28 cellular contexts compared by ENCODE assay signal in the genomic region with DNA sequence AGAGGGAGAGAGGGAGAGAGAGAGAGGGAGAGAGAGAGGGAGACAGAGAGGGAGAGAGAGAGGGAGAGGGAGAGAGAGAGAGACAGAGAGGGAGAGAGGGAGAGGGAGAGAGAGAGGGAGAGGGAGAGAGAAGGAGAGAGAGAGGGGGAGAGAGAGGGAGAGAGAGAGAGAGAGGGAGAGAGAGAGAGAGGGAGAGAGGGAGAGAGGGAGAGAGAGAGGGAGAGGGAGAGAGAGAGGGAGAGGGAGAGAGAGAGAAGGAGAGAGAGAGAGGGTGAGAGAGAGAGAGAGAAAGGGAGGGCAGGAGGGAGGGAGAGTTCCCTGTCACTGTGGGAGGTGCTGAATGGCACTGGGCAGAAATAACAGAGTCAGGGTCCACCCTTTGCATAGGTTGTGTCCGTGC. TPM values are rescaled to one million over a fixed set of nuclear protein-coding genes. Genes with fewer than 3 reads are reported as not detected.
DNase-seq lines count a peak whose midpoint lies in the region; ATAC-seq and TF ChIP-seq lines count a peak whose summit lies in the region.
"Had no signal": no experiment of that assay in that cellular context is flagged by ENCODE, and none has a peak within 500 bp of the region (broad histone marks: within the 10 kb centered on the region; RNA-seq: fewer than 3 reads in every experiment).

No MANE protein-coding gene starts in this region.

- H3K4me1 ChIP-seq in cardiac muscle cell (ENCODE audit: low read depth), result peaks cover 35% of the 10 kb centered on the region
- peaks cover 7 to 21% (median 9%) of the 10 kb centered on the region in 4 donors for H3K4me1 ChIP-seq in transverse colon
- no peaks in the 10 kb centered on the region; the same call in 1 of the 2 replicates for H3K4me1 ChIP-seq in H9 (ENCODE audit: insufficient read depth, low read length)

- H2BK12ac ChIP-seq in H9 (ENCODE audit: insufficient read length, low read depth, low read length), result no peak overlapping the region

- no peak overlapping the region for H2BK5ac ChIP-seq in H9 (ENCODE audit: insufficient read length, low read length)

- no peak overlapping the region for H2BK15ac ChIP-seq in H9 (ENCODE audit: low read depth, low read length)

- H3K27ac ChIP-seq in cardiac muscle cell (peak overlapping the region; percentile 30), transverse colon (peak overlapping the region; percentile 32 to 62 (median 48)), H9 (ENCODE audit: insufficient read length, low read depth, low read length) (no peak overlapping the region)
- H3K27ac ChIP-seq: 22Rv1, gastrocnemius medialis had no signal

- no peak overlapping the region for H3K56ac ChIP-seq in H9 (ENCODE audit: insufficient read length, low read depth, low read length)

- H3K23ac ChIP-seq in H9 (ENCODE audit: insufficient read length, low read depth, low read length), result no peak overlapping the region

- H3K36me3 Mint-ChIP-seq in activated naive CD8-positive, alpha-beta T cell treated with anti-CD3 and anti-CD28 coated beads, Interleukin-2, amount 10 ng/mL, durations not matched to agents 7 days and 5 days, result no peaks in the 10 kb centered on the region
- no peaks in the 10 kb centered on the region for H3K36me3 Mint-ChIP-seq in activated naive CD8-positive, alpha-beta T cell treated with anti-CD3 and anti-CD28 coated beads for 36 hours
- H3K36me3 Mint-ChIP-seq in nephron (ENCODE audit: low read depth) (no peaks in the 10 kb centered on the region), H9 (ENCODE audit: insufficient read depth in 1 of 3, low read depth in 3 of 3) (peaks cover 0 to 3% (median 0%) of the 10 kb centered on the region in 3 experiments; a peak in 2 of 7 replicates)
- H3K36me3 Mint-ChIP-seq: memory B cell, naive B cell had no signal

- no peak for TF ChIP-seq EP300 in transverse colon (IDR thresholded peaks at IDR 0.05; ENCODE audit: low read depth)

- H4K5ac ChIP-seq in H9 (ENCODE audit: insufficient read length, low read depth, low read length), result no peak overlapping the region

- no peaks in the 10 kb centered on the region for H3K4me1 Mint-ChIP-seq in activated naive CD8-positive, alpha-beta T cell treated with anti-CD3 and anti-CD28 coated beads, Interleukin-2, amount 10 ng/mL, durations not matched to agents 7 days and 5 days
- peaks cover 5% of the 10 kb centered on the region for H3K4me1 Mint-ChIP-seq in activated naive CD8-positive, alpha-beta T cell treated with anti-CD3 and anti-CD28 coated beads for 36 hours
- H3K4me1 Mint-ChIP-seq in nephron (peaks cover 38% of the 10 kb centered on the region), H9 (peaks cover 11 to 22% of the 10 kb centered on the region in 2 experiments)

- H3K4ac ChIP-seq in H9 (ENCODE audit: low read depth, low read length), result no peak overlapping the region

- WGBS in transverse colon (ENCODE audit: low coverage in 1 of 2), 2 donors, result 92% methylated on average over 1 of the region's 1 CpG; no CpG with 5 or more reads in 1 of the 2 donors
- WGBS in H9 (ENCODE audit: extremely low coverage, insufficient read length, low lambda C conversion rate), result no CpG with 5 or more reads among the region's 1 CpG

- no peak overlapping the region for H4K91ac ChIP-seq in H9 (ENCODE audit: insufficient read length, low read depth, low read length)

- no peak overlapping the region for H3K9ac ChIP-seq in H9 (ENCODE audit: extremely low read depth, insufficient read length, low read length)

- no peaks in the 10 kb centered on the region for H3K79me2 ChIP-seq in H9 (ENCODE audit: insufficient read depth, low read length)

- TF ChIP-seq POLR2A in transverse colon (IDR thresholded peaks at IDR 0.05), result no peak

- no peak overlapping the region for H3T11ph ChIP-seq in H9 (ENCODE audit: low read length)

- no peak for ATAC-seq in activated naive CD8-positive, alpha-beta T cell treated with anti-CD3 and anti-CD28 coated beads, Interleukin-2, amount 10 ng/mL, durations not matched to agents 7 days and 5 days (ENCODE audit: low read depth)
- ATAC-seq in GM19397 (IDR thresholded peaks at IDR 0.05; ENCODE audit: unreplicated experiment) (no peak), GM21423 (IDR thresholded peaks at IDR 0.05; ENCODE audit: unreplicated experiment) (no peak)
- ATAC-seq: activated CD8-positive, alpha-beta T cell treated with anti-CD3 and anti-CD28 coated beads for 36 hours; gastrocnemius medialis; stimulated activated naive CD8-positive, alpha-beta T cell treated with anti-CD3 and anti-CD28 coated beads, Interleukin-15, Interleukin-2, amounts not matched to agents 100 U/mL and 50 U/mL, for 24 hours had no signal

- in situ Hi-C loops in transverse colon (cut with MboI; ENCODE audit: low pct_ligation_motif_present in 1 of 4, low pct_unique_long_range_greater_than_20kb in 1 of 4, low sequenced_read_pairs in 3 of 4), result no loop called here

- H3K79me1 ChIP-seq in H9 (ENCODE audit: insufficient read depth, low read depth, low read length, poor library complexity, severe bottlenecking), result no peaks in the 10 kb centered on the region

- H3K4me3 ChIP-seq in cardiac muscle cell, result no peak overlapping the region
- H3K4me3 ChIP-seq in transverse colon, result no peak overlapping the region
- H3K4me3 ChIP-seq: gastrocnemius medialis, tibial artery had no signal

- no peak overlapping the region for H3K4me3 Mint-ChIP-seq in activated naive CD8-positive, alpha-beta T cell treated with anti-CD3 and anti-CD28 coated beads, Interleukin-2, amount 10 ng/mL, durations not matched to agents 7 days and 5 days
- H3K4me3 Mint-ChIP-seq in activated naive CD8-positive, alpha-beta T cell treated with anti-CD3 and anti-CD28 coated beads for 36 hours, result no peak overlapping the region
- H3K4me3 Mint-ChIP-seq in nephron (peak overlapping the region in 1 of 3 experiments; percentile 35), H9 (no peak overlapping the region)
- H3K4me3 Mint-ChIP-seq: activated CD8-positive, alpha-beta T cell treated with anti-CD3 and anti-CD28 coated beads for 36 hours; memory B cell had no signal

- no peak for DNase-seq in activated naive CD8-positive, alpha-beta T cell treated with anti-CD3 and anti-CD28 coated beads, Interleukin-2, amount 10 ng/mL, durations not matched to agents 7 days and 5 days
- no peak for DNase-seq in activated naive CD8-positive, alpha-beta T cell treated with anti-CD3 and anti-CD28 coated beads for 36 hours
- DNase-seq in cardiac muscle cell (ENCODE audit: low read depth in 1 of 2, low spot score in 1 of 2) (peak; percentile 30 to 34), transverse colon (no peak), H9 (no peak)
- DNase-seq: activated CD8-positive, alpha-beta T cell treated with anti-CD3 and anti-CD28 coated beads for 36 hours; activated gamma-delta T cell; DMS79; gastrocnemius medialis; Karpas-422; naive B cell; NCI-H187; NCI-H774; OCI-M1; small intestine; stimulated activated CD4-positive, alpha-beta T cell treated with anti-CD3 and anti-CD28 coated beads, Interleukin-2, amount 100 ng/mL, for 48 hours; stimulated activated naive CD8-positive, alpha-beta T cell treated with anti-CD3 and anti-CD28 coated beads, Interleukin-15, Interleukin-2, amounts not matched to agents 100 U/mL and 50 U/mL, for 24 hours; tibial artery had no signal

- no peak overlapping the region for H4K8ac ChIP-seq in H9 (replicated peaks; ENCODE audit: insufficient read length, low read depth, low read length)

- no peaks in the 10 kb centered on the region for H4K20me1 ChIP-seq in H9 (ENCODE audit: control insufficient read depth, insufficient read depth, insufficient read length)

- intact Hi-C loops in transverse colon (cut with DNase I; ENCODE audit: low total_unique reads), result no loop called here

- peaks cover 3% of the 10 kb centered on the region for H3K27me3 Mint-ChIP-seq in activated naive CD8-positive, alpha-beta T cell treated with anti-CD3 and anti-CD28 coated beads, Interleukin-2, amount 10 ng/mL, durations not matched to agents 7 days and 5 days
- no peaks in the 10 kb centered on the region for H3K27me3 Mint-ChIP-seq in activated naive CD8-positive, alpha-beta T cell treated with anti-CD3 and anti-CD28 coated beads for 36 hours
- H3K27me3 Mint-ChIP-seq in nephron (ENCODE audit: low read depth) (peaks cover 15% of the 10 kb centered on the region), H9 (ENCODE audit: low read depth) (peaks cover 13% of the 10 kb centered on the region)
- H3K27me3 Mint-ChIP-seq: activated CD8-positive, alpha-beta T cell treated with anti-CD3 and anti-CD28 coated beads for 36 hours had no signal

- H3K9me3 Mint-ChIP-seq in activated naive CD8-positive, alpha-beta T cell treated with anti-CD3 and anti-CD28 coated beads, Interleukin-2, amount 10 ng/mL, durations not matched to agents 7 days and 5 days, result no peaks in the 10 kb centered on the region
- no peaks in the 10 kb centered on the region for H3K9me3 Mint-ChIP-seq in activated naive CD8-positive, alpha-beta T cell treated with anti-CD3 and anti-CD28 coated beads for 36 hours
- no peaks in the 10 kb centered on the region for H3K9me3 Mint-ChIP-seq in nephron
- no peaks in the 10 kb centered on the region for H3K9me3 Mint-ChIP-seq in H9
- H3K9me3 Mint-ChIP-seq: activated CD8-positive, alpha-beta T cell treated with anti-CD3 and anti-CD28 coated beads for 36 hours; naive B cell had no signal

- POLR2A ChIA-PET in activated naive CD8-positive, alpha-beta T cell treated with anti-CD3 and anti-CD28 coated beads, Interleukin-2, amount 10 ng/mL, durations not matched to agents 7 days and 5 days (lab: Charles Lee), result no interaction called here

- H3K23me2 ChIP-seq in H9 (ENCODE audit: insufficient read length, low read depth, low read length, poor library complexity, severe bottlenecking), result no peaks in the 10 kb centered on the region

- no peaks in the 10 kb centered on the region for H3K9me3 ChIP-seq in cardiac muscle cell (ENCODE audit: low read depth)
- H3K9me3 ChIP-seq in transverse colon, result no peaks in the 10 kb centered on the region
- no peaks in the 10 kb centered on the region for H3K9me3 ChIP-seq in H9 (ENCODE audit: control insufficient read depth, low read depth, low read length)
- H3K9me3 ChIP-seq: gastrocnemius medialis, tibial artery had no signal

- no peak overlapping the region for H2BK20ac ChIP-seq in H9 (ENCODE audit: low read depth, low read length, poor library complexity, severe bottlenecking)

- H2BK120ac ChIP-seq in H9 (ENCODE audit: low read depth, low read length, poor library complexity, severe bottlenecking), result no peak overlapping the region

- H3K4me2 ChIP-seq in H9 (ENCODE audit: insufficient read depth, insufficient read length, low read length), result no peak overlapping the region

- no peaks in the 10 kb centered on the region for H3K27me3 ChIP-seq in cardiac muscle cell
- H3K27me3 ChIP-seq in transverse colon, result no peaks in the 10 kb centered on the region
- no peaks in the 10 kb centered on the region for H3K27me3 ChIP-seq in H9 (ENCODE audit: insufficient read depth, low read length)

- H2AK5ac ChIP-seq in H9 (ENCODE audit: insufficient read length, low read length), result no peak overlapping the region

- no peak overlapping the region for H2AFZ ChIP-seq in H9 (ENCODE audit: low read length)

- TF ChIP-seq CTCF in cardiac muscle cell (IDR thresholded peaks at IDR 0.05; ENCODE audit: low read depth, low read length) (no peak), nephron (IDR thresholded peaks at IDR 0.05; ENCODE audit: unreplicated experiment in 3 of 3) (no peak), transverse colon (IDR thresholded peaks at IDR 0.05) (peak in 1 of 5 experiments; percentile 34), H9 (conservative IDR thresholded peaks at IDR 0.05) (no peak)

- H3K36me3 ChIP-seq in cardiac muscle cell (no peaks in the 10 kb centered on the region), transverse colon (no peaks in the 10 kb centered on the region)
- H3K36me3 ChIP-seq: gastrocnemius medialis, tibial artery had no signal

- no peak overlapping the region for H3K14ac ChIP-seq in H9 (ENCODE audit: insufficient read depth, low read length)

- no peak overlapping the region for H3K18ac ChIP-seq in H9 (ENCODE audit: insufficient read length, low read depth, low read length)

- H3K27ac Mint-ChIP-seq in activated naive CD8-positive, alpha-beta T cell treated with anti-CD3 and anti-CD28 coated beads, Interleukin-2, amount 10 ng/mL, durations not matched to agents 7 days and 5 days, result peak overlapping the region; percentile 30
- H3K27ac Mint-ChIP-seq in activated naive CD8-positive, alpha-beta T cell treated with anti-CD3 and anti-CD28 coated beads for 36 hours, result no peak overlapping the region
- peak overlapping the region; percentile 29 to 81 (median 52) for H3K27ac Mint-ChIP-seq in nephron
- no peak overlapping the region for H3K27ac Mint-ChIP-seq in H9
- H3K27ac Mint-ChIP-seq: activated CD8-positive, alpha-beta T cell treated with anti-CD3 and anti-CD28 coated beads for 36 hours; memory B cell had no signal

RNA-seq across cellular contexts. Expression of a gene that starts 29.9 kb away (rescaled TPM):
- total RNA-seq in activated naive CD8-positive, alpha-beta T cell treated with anti-CD3 and anti-CD28 coated beads, Interleukin-2, amount 10 ng/mL, durations not matched to agents 7 days and 5 days, result under 1 TPM; 0.17 to 0.20 TPM
- total RNA-seq in activated naive CD8-positive, alpha-beta T cell treated with anti-CD3 and anti-CD28 coated beads for 36 hours, result under 1 TPM; 0.29 to 0.34 TPM
- total RNA-seq in cardiac muscle cell (27.2 and 38.3 TPM in 2 replicates), transverse colon (1 to 10 TPM in 2 of 4 donors, under 1 TPM in 2; 0.64 to 2.4 (median 1.5) TPM), H9 (2021) (0.61 and 0.86 TPM in 2 replicates)
- polyA plus RNA-seq in cardiac muscle cell, result 13.6 and 18.4 TPM in 2 replicates
- total RNA-seq: epithelial cell of proximal tubule, HT1080 had no signal
- polyA plus RNA-seq: keratinocyte had no signal

RNA-seq across cellular contexts. Expression of a gene that starts 39.7 kb away (rescaled TPM):
- not detected for total RNA-seq in activated naive CD8-positive, alpha-beta T cell treated with anti-CD3 and anti-CD28 coated beads, Interleukin-2, amount 10 ng/mL, durations not matched to agents 7 days and 5 days
- total RNA-seq in activated naive CD8-positive, alpha-beta T cell treated with anti-CD3 and anti-CD28 coated beads for 36 hours, result not detected
- total RNA-seq in cardiac muscle cell (not detected in 2 replicates), transverse colon (not detected), H9 (2021) (not detected in 2 replicates)
- not detected in 2 replicates for polyA plus RNA-seq in cardiac muscle cell
- total RNA-seq: activated CD8-positive, alpha-beta T cell treated with anti-CD3 and anti-CD28 coated beads for 36 hours; epithelial cell of proximal tubule; gastrocnemius medialis; HT1080; posterior vena cava had no signal
- polyA plus RNA-seq: adipose tissue, keratinocyte, small intestine had no signal

RNA-seq across cellular contexts. Expression of a gene that starts 44.7 kb away (rescaled TPM):
- not detected for total RNA-seq in activated naive CD8-positive, alpha-beta T cell treated with anti-CD3 and anti-CD28 coated beads, Interleukin-2, amount 10 ng/mL, durations not matched to agents 7 days and 5 days
- not detected for total RNA-seq in activated naive CD8-positive, alpha-beta T cell treated with anti-CD3 and anti-CD28 coated beads for 36 hours
- total RNA-seq in cardiac muscle cell, result 4.6 and 5.6 TPM in 2 replicates
- 0.20 TPM in 1 of 2 replicates, not detected in the other for polyA plus RNA-seq in cardiac muscle cell
- total RNA-seq in transverse colon, result under 1 TPM in 1 of 4 donors, not detected in 3; 0.64 TPM
- total RNA-seq in H9 (2021), result 0.39 and 0.64 TPM in 2 replicates
- total RNA-seq: activated CD8-positive, alpha-beta T cell treated with anti-CD3 and anti-CD28 coated beads for 36 hours; epithelial cell of proximal tubule; gastrocnemius medialis; HT1080; posterior vena cava had no signal
- polyA plus RNA-seq: adipose tissue, keratinocyte had no signal

Comparison
In these comparisons a context has a peak if more than half of its experiments do, and no peak if none do; other contexts are left out.
1. H3K27ac Mint-ChIP-seq: peak in activated naive CD8-positive, alpha-beta T cell treated with anti-CD3 and anti-CD28 coated beads, Interleukin-2, amount 10 ng/mL, durations not matched to agents 7 days and 5 days (single experiment) and nephron (3 of 3); none in activated naive CD8-positive, alpha-beta T cell treated with anti-CD3 and anti-CD28 coated beads for 36 hours (single experiment) and H9 (0 of 3).
2. DNase-seq: peak in cardiac muscle cell (2 of 2); none in activated naive CD8-positive, alpha-beta T cell treated with anti-CD3 and anti-CD28 coated beads, Interleukin-2, amount 10 ng/mL, durations not matched to agents 7 days and 5 days (single experiment), activated naive CD8-positive, alpha-beta T cell treated with anti-CD3 and anti-CD28 coated beads for 36 hours (single experiment), transverse colon (single experiment) and H9 (single experiment).